Comparison of ENCODE assay signal across 24 cellular contexts in the genomic region with DNA sequence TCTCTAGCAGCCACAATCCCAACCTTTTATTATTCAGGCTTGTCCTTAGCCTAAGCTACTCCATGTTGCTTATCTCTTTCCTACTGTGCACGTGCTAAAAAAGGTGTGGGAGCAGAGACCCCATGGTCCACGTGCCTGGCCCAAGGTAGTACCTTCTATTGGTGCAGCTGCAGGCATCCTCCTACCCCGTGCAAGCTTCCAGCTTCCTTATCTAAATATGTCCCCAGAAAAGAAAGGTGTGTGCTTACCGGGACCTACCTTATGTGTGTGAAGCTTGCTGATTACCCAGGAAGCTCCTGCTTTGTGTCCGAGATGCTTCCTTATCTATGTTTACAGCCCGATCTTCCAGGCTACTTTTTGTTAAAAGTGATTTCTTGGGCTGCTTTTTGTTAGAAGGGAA.
"Had no signal": no experiment of that assay in that cellular context is flagged by ENCODE, and none has a peak within 500 bp of the region (broad histone marks: within the 10 kb centered on the region; RNA-seq: fewer than 3 reads in every experiment).

No MANE protein-coding gene starts in this region.

- H3K27me3 ChIP-seq: adrenal gland, body of pancreas, breast epithelium, SJCRH30 had no signal

- H3K9me3 ChIP-seq: adrenal gland, body of pancreas, breast epithelium, SJCRH30 had no signal

- DNase-seq: activated CD4-positive, alpha-beta T cell treated with anti-CD3 and anti-CD28 coated beads for 36 hours; activated CD4-positive, alpha-beta T cell treated with anti-CD3 and anti-CD28 coated beads, Interleukin-2, amount 10 ng/mL, durations not matched to agents 7 days and 5 days; activated CD4-positive, alpha-beta T cell treated with anti-CD3 and anti-CD28 coated beads, Interleukin-2, amount 50 U/mL, for 48 hours; activated CD8-positive, alpha-beta T cell treated with anti-CD3 and anti-CD28 coated beads, Interleukin-2, amount 10 ng/mL, durations not matched to agents 7 days and 5 days; activated gamma-delta T cell treated with Interleukin-2 at 50 U/mL for 16 hours; activated naive CD4-positive, alpha-beta T cell treated with anti-CD3 and anti-CD28 coated beads for 36 hours; activated T-cell treated with anti-CD3 and anti-CD28 coated beads, Interleukin-2, amount 50 U/mL, for 24 hours; adrenal gland; body of pancreas; NCI-H1105; NCI-H1417 treated with DMSO at 0.1 percent for 48 hours; NCI-H1694; NCI-H1930; NCI-H345; NCI-H524 treated with DMSO at 0.1 percent for 48 hours; NK-92 treated with Interleukin-12 subunit alpha and Interleukin-12 subunit beta, amount 100 ng/mL, for 24 hours; Right ventricle myocardium superior; SJCRH30; T1000 had no signal

- H3K36me3 ChIP-seq: adrenal gland, breast epithelium, SJCRH30 had no signal

- H3K4me1 ChIP-seq: adrenal gland, body of pancreas, breast epithelium, SJCRH30 had no signal

- H3K27ac ChIP-seq: adrenal gland, body of pancreas, breast epithelium, SJCRH30, SK-N-MC had no signal

- ATAC-seq: activated CD4-positive, alpha-beta T cell treated with anti-CD3 and anti-CD28 coated beads for 36 hours; activated CD4-positive, CD25-positive, alpha-beta regulatory T cell treated with anti-CD3 and anti-CD28 coated beads, Interleukin-2, amount 50 U/mL, for 24 hours; activated CD8-positive, alpha-beta T cell treated with anti-CD3 and anti-CD28 coated beads, Interleukin-2, amount 10 ng/mL, durations not matched to agents 7 days and 5 days; activated naive CD4-positive, alpha-beta T cell treated with anti-CD3 and anti-CD28 coated beads, Interleukin-2, amount 50 U/mL, for 72 hours; body of pancreas; K562 had no signal

- H3K4me3 ChIP-seq: adrenal gland, body of pancreas, breast epithelium, K562, SJCRH30, SK-N-MC had no signal
